Comparison of ENCODE assay signal across 1 cellular context in genomic region chr10:556971-557370, GRCh38.
TF ChIP-seq lines count a peak whose summit lies in the region.

No MANE protein-coding gene starts in this region.

TF ChIP-seq in IMR-90, 13 proteins besides CTCF, POLR2A, EP300 and RAD21 (continued from another document):
- TF ChIP-seq, protein P1, sequence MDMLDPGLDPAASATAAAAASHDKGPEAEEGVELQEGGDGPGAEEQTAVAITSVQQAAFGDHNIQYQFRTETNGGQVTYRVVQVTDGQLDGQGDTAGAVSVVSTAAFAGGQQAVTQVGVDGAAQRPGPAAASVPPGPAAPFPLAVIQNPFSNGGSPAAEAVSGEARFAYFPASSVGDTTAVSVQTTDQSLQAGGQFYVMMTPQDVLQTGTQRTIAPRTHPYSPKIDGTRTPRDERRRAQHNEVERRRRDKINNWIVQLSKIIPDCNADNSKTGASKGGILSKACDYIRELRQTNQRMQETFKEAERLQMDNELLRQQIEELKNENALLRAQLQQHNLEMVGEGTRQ (IDR thresholded peaks at IDR 0.05; ENCODE audit: low read depth, low read length), result no peak
- TF ChIP-seq BHLHE40 (IDR thresholded peaks at IDR 0.05; ENCODE audit: low read depth, low read length) (no peak), RCOR1 (IDR thresholded peaks at IDR 0.05; ENCODE audit: insufficient replicate concordance, low read length) (no peak), RFX5 (IDR thresholded peaks at IDR 0.05; ENCODE audit: low read depth, low read length) (no peak), CHD1 (IDR thresholded peaks at IDR 0.05; ENCODE audit: low read depth, low read length) (no peak), ELK1 (IDR thresholded peaks at IDR 0.05; ENCODE audit: borderline replicate concordance, low read depth, low read length) (no peak), MXI1 (IDR thresholded peaks at IDR 0.05; ENCODE audit: borderline replicate concordance, low read depth, low read length) (no peak)
